In genomic region chr2:12456293-12457151, GRCh38 we compare ENCODE assay signal across 8 cellular contexts.
DNase-seq lines count a peak whose midpoint lies in the region; ATAC-seq and TF ChIP-seq lines count a peak whose summit lies in the region.

No MANE protein-coding gene starts in this region.

- H3K27me3 Mint-ChIP-seq in osteocyte (ENCODE audit: unreplicated experiment), result no peaks in the 10 kb centered on the region

- H3K36me3 ChIP-seq in fibroblast of lung (ENCODE audit: control insufficient read depth, insufficient read depth, low read length) (no peaks in the 10 kb centered on the region), tibial artery (no peaks in the 10 kb centered on the region)

- peak overlapping the region in 1 of 4 experiments; percentile 1 for H3K4me3 ChIP-seq in fibroblast of lung (replicated peaks in 1 of 4; ENCODE audit: control extremely low read depth in 1 of 4, insufficient read depth in 1 of 4, low read depth in 3 of 4, low read length in 4 of 4)
- no peak overlapping the region for H3K4me3 ChIP-seq in tibial artery

- peak overlapping the region; percentile 33 for H3K4me2 ChIP-seq in fibroblast of lung (ENCODE audit: extremely low read depth, insufficient read depth, low read length)

- H3K4me1 ChIP-seq in fibroblast of lung (ENCODE audit: control insufficient read depth, extremely low read depth, insufficient read depth, low read length), result peaks cover 15% of the 10 kb centered on the region
- H3K4me1 ChIP-seq in tibial artery, result peaks cover 0 to 38% (median 13%) of the 10 kb centered on the region in 4 donors

- H3K4me1 Mint-ChIP-seq in osteocyte (ENCODE audit: unreplicated experiment), result peaks cover 34% of the 10 kb centered on the region

- no peaks in the 10 kb centered on the region for H3K36me3 Mint-ChIP-seq in osteocyte (ENCODE audit: unreplicated experiment)

- no peak overlapping the region for H2AFZ ChIP-seq in fibroblast of lung (ENCODE audit: low read length)

- H3K9me3 Mint-ChIP-seq in osteocyte (ENCODE audit: unreplicated experiment), result no peaks in the 10 kb centered on the region

- intact Hi-C loops in tibial artery (cut with DNase I; ENCODE audit: low total_unique reads), result loop anchor here (10.0 kb wide), 1 partner anchor 258 kb away; the partner anchor contains the start of gene TRIB2

- no peaks in the 10 kb centered on the region for H3K79me2 ChIP-seq in fibroblast of lung (ENCODE audit: control insufficient read depth, insufficient read depth, low read length)

- peak in 2 of 3 experiments; percentile 6 to 15 for DNase-seq in NCI-H1417 (lab: John Stamatoyannopoulos, UW)
- no peak for DNase-seq in NCI-H1417 treated with DMSO at 0.1 percent for 48 hours (lab: John Stamatoyannopoulos, UW)
- DNase-seq in NOMO-1 treated with dmso at 0.1 percent for 144 hours (lab: John Stamatoyannopoulos, UW; ENCODE audit: unreplicated experiment), result peak; percentile 97
- peak; percentile 77 for DNase-seq in activated CD8-positive, alpha-beta memory T cell treated with anti-CD3 and anti-CD28 coated beads, Interleukin-2, amount 50 U/mL, for 48 hours
- peak; percentile 98 to 100 for DNase-seq in fibroblast of lung (ENCODE audit: low read depth in 2 of 2)
- DNase-seq in osteocyte (ENCODE audit: extremely low spot score, unreplicated experiment), result no peak
- peak; percentile 96 to 98 for DNase-seq in tibial artery

- no peaks in the 10 kb centered on the region for H4K20me1 ChIP-seq in fibroblast of lung (ENCODE audit: control insufficient read depth, extremely low read depth, insufficient read depth, low read length)

- peak; percentile 82 for ATAC-seq in HG02970 (IDR thresholded peaks at IDR 0.05; ENCODE audit: low FRiP score, unreplicated experiment)

- peak overlapping the region; percentile 78 for H3K27ac Mint-ChIP-seq in osteocyte (ENCODE audit: unreplicated experiment)

- H3K27me3 ChIP-seq in fibroblast of lung (ENCODE audit: control insufficient read depth, insufficient read depth, low read length) (no peaks in the 10 kb centered on the region), tibial artery (no peaks in the 10 kb centered on the region)

- H3K9me3 ChIP-seq in fibroblast of lung (ENCODE audit: control insufficient read depth, insufficient read depth, low read depth, low read length), result no peaks in the 10 kb centered on the region
- H3K9me3 ChIP-seq in tibial artery, result no peaks in the 10 kb centered on the region

- H3K9ac ChIP-seq in fibroblast of lung (ENCODE audit: insufficient read depth, low read length), result no peak overlapping the region

- peak overlapping the region; percentile 38 for H3K4me3 Mint-ChIP-seq in osteocyte (ENCODE audit: unreplicated experiment)

- TF ChIP-seq CTCF in fibroblast of lung (conservative IDR thresholded peaks at IDR 0.05 in 1 of 2, IDR thresholded peaks at IDR 0.05 in 1 of 2; ENCODE audit: low read depth in 1 of 2, low read length in 2 of 2), result no peak
- TF ChIP-seq CTCF in osteocyte (IDR thresholded peaks at IDR 0.05), result no peak
- TF ChIP-seq CTCF in tibial artery (IDR thresholded peaks at IDR 0.05), result peak in 1 of 2 experiments; percentile 27

- H3K27ac ChIP-seq in fibroblast of lung (ENCODE audit: insufficient read depth, low read length) (no peak overlapping the region), tibial artery (peak overlapping the region; percentile 51 to 75)

Comparison
In these comparisons a context has a peak if more than half of its experiments do, and no peak if none do; other contexts are left out.
1. DNase-seq: peak in NCI-H1417 (2 of 3), NOMO-1 treated with dmso at 0.1 percent for 144 hours (single experiment), activated CD8-positive, alpha-beta memory T cell treated with anti-CD3 and anti-CD28 coated beads, Interleukin-2, amount 50 U/mL, for 48 hours (single experiment), fibroblast of lung (2 of 2) and tibial artery (2 of 2); none in NCI-H1417 treated with DMSO at 0.1 percent for 48 hours (single experiment) and osteocyte (single experiment).